ENCODE assay signal across 30 cellular contexts in the genomic region with DNA sequence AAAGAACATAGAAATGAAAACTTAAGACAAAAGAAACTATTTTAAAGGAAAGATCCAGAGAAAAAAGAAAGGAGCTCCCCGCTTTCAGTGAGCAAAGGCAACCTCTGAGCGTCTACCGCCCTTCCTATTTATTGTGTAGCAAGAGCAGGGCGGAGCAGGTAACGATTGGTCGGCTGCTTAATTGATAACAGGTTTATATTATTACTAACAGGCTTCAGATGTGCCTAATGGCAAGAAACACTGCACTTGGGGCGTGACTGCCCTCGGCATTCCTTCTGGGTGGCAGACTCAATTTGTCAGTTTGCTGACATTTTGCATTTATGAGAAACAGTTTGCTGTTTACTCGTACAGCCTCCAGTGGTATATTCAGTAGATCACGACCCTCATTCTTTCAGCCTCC.
"Had no signal": no experiment of that assay in that cellular context is flagged by ENCODE, and none has a peak within 500 bp of the region (broad histone marks: within the 10 kb centered on the region; RNA-seq: fewer than 3 reads in every experiment).

No MANE protein-coding gene starts in this region.

- H3K36me3 ChIP-seq: ascending aorta, breast epithelium, cardiac muscle cell, colonic mucosa, esophagus squamous epithelium, gastrocnemius medialis, heart left ventricle, WERI-Rb-1 had no signal

- H3K4me1 ChIP-seq: ascending aorta, breast epithelium, colonic mucosa, esophagus squamous epithelium, foreskin keratinocyte, gastrocnemius medialis, heart left ventricle had no signal

- ATAC-seq: activated CD4-positive, alpha-beta T cell treated with anti-CD3 and anti-CD28 coated beads for 36 hours; activated CD8-positive, alpha-beta memory T cell treated with anti-CD3 and anti-CD28 coated beads, Interleukin-2, amount 10 ng/mL, durations not matched to agents 7 days and 5 days; activated CD8-positive, alpha-beta T cell treated with anti-CD3 and anti-CD28 coated beads, Interleukin-2, amount 10 ng/mL, durations not matched to agents 7 days and 5 days; activated naive CD8-positive, alpha-beta T cell treated with anti-CD3 and anti-CD28 coated beads, Interleukin-2, amount 50 U/mL, for 24 hours; foreskin keratinocyte; gastrocnemius medialis; heart left ventricle; T-helper 17 cell had no signal

- H3K27me3 ChIP-seq: ascending aorta, breast epithelium, cardiac muscle cell, colonic mucosa, esophagus squamous epithelium, gastrocnemius medialis, heart left ventricle had no signal

- H3K4me3 ChIP-seq: ascending aorta, breast epithelium, cardiac muscle cell, colonic mucosa, esophagus squamous epithelium, gastrocnemius medialis, heart left ventricle had no signal

- H3K9me3 ChIP-seq: ascending aorta, breast epithelium, colonic mucosa, esophagus squamous epithelium, gastrocnemius medialis, heart left ventricle had no signal

- H3K27ac ChIP-seq: ascending aorta, breast epithelium, cardiac muscle cell, colonic mucosa, epithelial cell of prostate, esophagus squamous epithelium, foreskin keratinocyte, gastrocnemius medialis, heart left ventricle, WERI-Rb-1 had no signal

- DNase-seq: activated CD4-positive, alpha-beta memory T cell treated with anti-CD3 and anti-CD28 coated beads for 36 hours; activated CD4-positive, alpha-beta T cell treated with anti-CD3 and anti-CD28 coated beads for 36 hours; activated CD4-positive, alpha-beta T cell treated with anti-CD3 and anti-CD28 coated beads, Interleukin-2, amount 10 ng/mL, durations not matched to agents 24 days and 14 days; activated CD4-positive, CD25-positive, alpha-beta regulatory T cell; activated CD4-positive, CD25-positive, alpha-beta regulatory T cell treated with anti-CD3 and anti-CD28 coated beads, Interleukin-2, amount 50 U/mL, for 72 hours; activated CD8-positive, alpha-beta memory T cell treated with anti-CD3 and anti-CD28 coated beads, Interleukin-2, amount 10 ng/mL, durations not matched to agents 7 days and 5 days; activated CD8-positive, alpha-beta memory T cell treated with anti-CD3 and anti-CD28 coated beads, Interleukin-2, amount 50 U/mL, for 4 hours; activated CD8-positive, alpha-beta T cell treated with anti-CD3 and anti-CD28 coated beads, Interleukin-2, amount 10 ng/mL, durations not matched to agents 7 days and 5 days; activated effector memory CD4-positive, alpha-beta T cell treated with anti-CD3 and anti-CD28 coated beads, Interleukin-2, amount 50 U/mL, for 16 hours; activated naive CD4-positive, alpha-beta T cell treated with anti-CD3 and anti-CD28 coated beads for 36 hours; activated naive CD8-positive, alpha-beta T cell treated with anti-CD3 and anti-CD28 coated beads for 36 hours; activated naive CD8-positive, alpha-beta T cell treated with anti-CD3 and anti-CD28 coated beads, Interleukin-2, amount 50 U/mL, for 24 hours; activated T-cell treated with anti-CD3 and anti-CD28 coated beads, Interleukin-2, amount 50 U/mL, for 1 hour; activated T-cell treated with anti-CD3 and anti-CD28 coated beads, Interleukin-2, amount 50 U/mL, for 48 hours; central memory CD4-positive, alpha-beta T cell; cerebellar nuclear complex; colonic mucosa; effector CD8-positive, alpha-beta T cell; esophagus squamous epithelium; foreskin keratinocyte; gastrocnemius medialis; glutamatergic neuron; heart left ventricle; T-helper 17 cell; T1000; WERI-Rb-1 had no signal
